11 cellular contexts compared by ENCODE assay signal in the genomic region with DNA sequence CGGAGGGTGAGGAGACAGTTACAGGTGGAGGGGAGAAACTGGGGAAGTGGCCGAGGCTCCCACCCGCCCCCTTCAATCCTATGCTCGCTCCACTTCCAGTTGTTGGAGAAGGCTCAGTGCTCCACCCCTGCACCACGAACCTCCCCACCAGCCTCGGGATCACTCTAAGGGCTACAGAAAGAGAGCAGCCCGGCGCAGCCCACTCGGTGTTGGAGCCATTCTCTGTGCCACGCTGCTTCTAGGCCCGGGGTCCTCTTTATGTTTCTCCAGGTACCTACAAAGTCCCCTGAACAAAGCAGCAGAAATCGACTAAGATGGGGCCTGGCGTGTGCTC. TPM values are rescaled to one million over a fixed set of nuclear protein-coding genes. Genes with fewer than 3 reads are reported as not detected.
DNase-seq lines count a peak whose midpoint lies in the region; ATAC-seq and TF ChIP-seq lines count a peak whose summit lies in the region.
"Had no signal": no experiment of that assay in that cellular context is flagged by ENCODE, and none has a peak within 500 bp of the region (broad histone marks: within the 10 kb centered on the region; RNA-seq: fewer than 3 reads in every experiment).

No MANE protein-coding gene starts in this region.

- WGBS in lung, 2 donors = 75 to 88% methylated on average over 13 of the region's 13 CpGs
- WGBS in stomach, 5 donors = 62 to 86% (median 66%) methylated on average over 13 of the region's 13 CpGs

- H3K36me3 ChIP-seq in lung (ENCODE audit: control insufficient read depth in 2 of 2, insufficient read depth in 2 of 2, low read length in 2 of 2) = no peaks in the 10 kb centered on the region
- H3K36me3 ChIP-seq in stomach = no peaks in the 10 kb centered on the region

- peak overlapping the region; percentile 99 for H3K27ac Mint-ChIP-seq in HFFc6
- no peak overlapping the region for H3K27ac Mint-ChIP-seq in activated T-cell treated with anti-CD3 and anti-CD28 coated beads, Interleukin-2, amount 50 U/mL, for 24 hours
- H3K27ac Mint-ChIP-seq: activated B cell treated with CpG ODN at 0.5 μM for 24 hours had no signal

- H3K4me1 ChIP-seq in lung (ENCODE audit: control insufficient read depth in 2 of 2, insufficient read depth in 2 of 2, low read length in 2 of 2) (peaks cover 0 to 1% of the 10 kb centered on the region in 2 donors), stomach (peaks cover 31 to 79% (median 59%) of the 10 kb centered on the region in 4 donors)

- H3K27me3 Mint-ChIP-seq in HFFc6 (ENCODE audit: insufficient read depth) = peaks cover 12% of the 10 kb centered on the region
- no peaks in the 10 kb centered on the region for H3K27me3 Mint-ChIP-seq in activated T-cell treated with anti-CD3 and anti-CD28 coated beads, Interleukin-2, amount 50 U/mL, for 24 hours
- H3K27me3 Mint-ChIP-seq: activated B cell treated with CpG ODN at 0.5 μM for 24 hours had no signal

- no peak for TF ChIP-seq EP300 in stomach (IDR thresholded peaks at IDR 0.05)

- peak overlapping the region; percentile 85 for H3K4me3 Mint-ChIP-seq in HFFc6
- H3K4me3 Mint-ChIP-seq in activated T-cell treated with anti-CD3 and anti-CD28 coated beads, Interleukin-2, amount 50 U/mL, for 24 hours = no peak overlapping the region
- H3K4me3 Mint-ChIP-seq: activated B cell treated with CpG ODN at 0.5 μM for 24 hours, naive B cell had no signal

- no peaks in the 10 kb centered on the region for H3K9me3 ChIP-seq in lung (ENCODE audit: control insufficient read depth in 2 of 2, insufficient read depth in 1 of 2, low read length in 1 of 2)
- no peaks in the 10 kb centered on the region for H3K9me3 ChIP-seq in stomach

- H3K4me1 Mint-ChIP-seq in HFFc6 (ENCODE audit: low read depth) = peaks cover 95% of the 10 kb centered on the region
- no peaks in the 10 kb centered on the region for H3K4me1 Mint-ChIP-seq in activated T-cell treated with anti-CD3 and anti-CD28 coated beads, Interleukin-2, amount 50 U/mL, for 24 hours (ENCODE audit: low read depth)
- H3K4me1 Mint-ChIP-seq: activated B cell treated with CpG ODN at 0.5 μM for 24 hours had no signal

- peak overlapping the region; percentile 96 to 98 for H3K27ac ChIP-seq in coronary artery
- H3K27ac ChIP-seq in lung (ENCODE audit: low read depth in 1 of 2, low read length in 1 of 2) = peak overlapping the region; percentile 21 to 71
- H3K27ac ChIP-seq in stomach = peak overlapping the region; percentile 59 to 85 (median 80)

- DNase-seq in HFFc6 = no peak
- DNase-seq in coronary artery (ENCODE audit: low spot score) = no peak
- no peak for DNase-seq in lung (ENCODE audit: low spot score)
- no peak for DNase-seq in stomach
- DNase-seq in stimulated activated CD4-positive, alpha-beta T cell treated with anti-CD3 and anti-CD28 coated beads, Interleukin-2, amount 100 ng/mL, for 24 hours = no peak
- DNase-seq in activated T-cell treated with anti-CD3 and anti-CD28 coated beads, Interleukin-2, amount 50 U/mL, for 24 hours = no peak
- DNase-seq in hepatic stellate cell (ENCODE audit: low spot score) = no peak
- DNase-seq: activated B cell treated with CpG ODN at 0.5 μM for 24 hours; activated naive CD4-positive, alpha-beta T cell treated with anti-CD3 and anti-CD28 coated beads, Interleukin-2, amount 50 U/mL, for 16 hours; naive B cell had no signal

- TF ChIP-seq CTCF in HFFc6 (IDR thresholded peaks at IDR 0.05) = no peak
- no peak for TF ChIP-seq CTCF in coronary artery (IDR thresholded peaks at IDR 0.05)
- no peak for TF ChIP-seq CTCF in lung (IDR thresholded peaks at IDR 0.05; ENCODE audit: control extremely low read depth, extremely low read depth)
- TF ChIP-seq CTCF in stomach (IDR thresholded peaks at IDR 0.05) = no peak

- intact Hi-C loops in stomach (cut with DNase I; ENCODE audit: low total_unique reads) = no loop called here

- TF ChIP-seq POLR2A in stomach (IDR thresholded peaks at IDR 0.05) = no peak

- H3K27me3 ChIP-seq in lung (ENCODE audit: control insufficient read depth, insufficient read depth) (no peaks in the 10 kb centered on the region), stomach (no peaks in the 10 kb centered on the region)

- H3K36me3 Mint-ChIP-seq in HFFc6 (ENCODE audit: low read depth) = peaks cover 34% of the 10 kb centered on the region
- no peaks in the 10 kb centered on the region for H3K36me3 Mint-ChIP-seq in activated T-cell treated with anti-CD3 and anti-CD28 coated beads, Interleukin-2, amount 50 U/mL, for 24 hours (ENCODE audit: low read depth)
- H3K36me3 Mint-ChIP-seq: naive B cell had no signal

- H3K4me3 ChIP-seq in coronary artery (peak overlapping the region; percentile 81), lung (no peak overlapping the region), stomach (peak overlapping the region in 2 of 4 donors; percentile 4 to 13)

- peak; percentile 3 for ATAC-seq in lung (ENCODE audit: insufficient read depth, low FRiP score)
- no peak for ATAC-seq in GM19395 (IDR thresholded peaks at IDR 0.05; ENCODE audit: unreplicated experiment)

- no peaks in the 10 kb centered on the region for H3K9me3 Mint-ChIP-seq in HFFc6
- H3K9me3 Mint-ChIP-seq in activated T-cell treated with anti-CD3 and anti-CD28 coated beads, Interleukin-2, amount 50 U/mL, for 24 hours = no peaks in the 10 kb centered on the region
- H3K9me3 Mint-ChIP-seq: activated B cell treated with CpG ODN at 0.5 μM for 24 hours, naive B cell had no signal

RNA-seq across cellular contexts. Expression of gene PDGFRB, which starts 12.0 kb away (rescaled TPM):
- total RNA-seq in HFFc6 (2021; fragmentation: NEBNext Ultra II Directional; extraction: Animal tissue kit (Norgen Biotek cat#: 25700)) = 100 to 1,000 TPM; 137 to 208 (median 180) TPM
- 100 to 1,000 TPM; 110 to 215 TPM for total RNA-seq in lung
- polyA plus RNA-seq in lung = 10 to 100 TPM; 33.6 to 46.5 TPM
- 10 to 100 TPM; 16.5 to 71.2 (median 53.1) TPM for total RNA-seq in stomach
- 1 to 10 TPM; 4.7 to 9.1 (median 6.9) TPM for polyA plus RNA-seq in stomach

RNA-seq across cellular contexts. Expression of gene CDX1, which starts 22.9 kb away (rescaled TPM):
- under 1 TPM in 1 of 6 experiments, not detected in 5; 0.11 TPM for total RNA-seq in HFFc6 (2021; fragmentation: NEBNext Ultra II Directional; extraction: Animal tissue kit (Norgen Biotek cat#: 25700))
- total RNA-seq in lung = under 1 TPM; 0.25 to 0.43 TPM
- polyA plus RNA-seq in lung = under 1 TPM; 0.09 to 0.28 TPM
- total RNA-seq in stomach = 100 to 1,000 TPM in 1 of 5 donors, 1 to 10 TPM in 1, not detected in 3; 2.0 to 472 TPM
- under 1 TPM in 1 of 3 donors, not detected in 2; 0.31 TPM for polyA plus RNA-seq in stomach
- total RNA-seq: activated B cell treated with CpG ODN at 0.5 μM for 24 hours had no signal

RNA-seq across cellular contexts. Expression of gene SLC6A7, which starts 46.2 kb away (rescaled TPM):
- not detected for total RNA-seq in HFFc6 (2021; fragmentation: NEBNext Ultra II Directional; extraction: Animal tissue kit (Norgen Biotek cat#: 25700))
- total RNA-seq in lung (under 1 TPM in 1 of 2 donors, not detected in 1; 0.06 TPM), stomach (10 to 100 TPM in 1 of 5 donors, not detected in 4; 29.3 TPM)
- polyA plus RNA-seq in lung (under 1 TPM; 0.02 to 0.03 TPM), stomach (not detected)
- total RNA-seq: activated B cell treated with CpG ODN at 0.5 μM for 24 hours had no signal

RNA-seq across cellular contexts. Expression of gene CSF1R, which starts 57.3 kb away (rescaled TPM):
- total RNA-seq in HFFc6 (2021; fragmentation: NEBNext Ultra II Directional; extraction: Animal tissue kit (Norgen Biotek cat#: 25700)) = 1 to 10 TPM in 2 of 6 experiments, under 1 TPM in 4; 0.26 to 1.5 (median 0.78) TPM
- total RNA-seq in lung = 10 to 100 TPM; 29.1 to 52.3 TPM
- 10 to 100 TPM; 13.0 to 65.0 TPM for polyA plus RNA-seq in lung
- 100 to 1,000 TPM in 1 of 5 donors, 10 to 100 TPM in 4; 17.8 to 235 (median 34.9) TPM for total RNA-seq in stomach
- 10 to 100 TPM in 1 of 3 donors, 1 to 10 TPM in 2; 3.0 to 10.2 (median 8.5) TPM for polyA plus RNA-seq in stomach

Comparison
In these comparisons a context has a peak if more than half of its experiments do, and no peak if none do; other contexts are left out.
1. H3K27ac ChIP-seq: peak in every context shown above with its lines; median percentile 97 in coronary artery; 80 in stomach; 46 in lung.